In genomic region chr1:225973158-225973557, GRCh38 we compare ENCODE assay signal across 1 cellular context.
TF ChIP-seq lines count a peak whose summit lies in the region.

No MANE protein-coding gene starts in this region.

TF ChIP-seq in K562, 482 proteins besides CTCF, POLR2A, EP300 and RAD21 (continued from another document):
- TF ChIP-seq TCF3 (CRISPR knock-in tag; IDR thresholded peaks at IDR 0.05): peak; percentile 59
- no peak for TF ChIP-seq ZNF23 (CRISPR knock-in tag; IDR thresholded peaks at IDR 0.05)
- TF ChIP-seq FOXA3 (CRISPR knock-in tag; conservative IDR thresholded peaks at IDR 0.05 in 1 of 2, IDR thresholded peaks at IDR 0.05 in 1 of 2): 0 out of 4 replicates have a peak, but pooled peaks of 1 of the 2 experiments have one; percentile 23
- peak in 1 of 2 experiments; percentile 43; a peak in 1 of 4 replicates for TF ChIP-seq RCOR1 (IDR thresholded peaks at IDR 0.05; ENCODE audit: borderline replicate concordance in 1 of 2, low read depth in 2 of 2, low read length in 2 of 2)
- 0 out of 2 replicates have a peak, but pooled peaks have one; percentile 17 for TF ChIP-seq DPF2 (IDR thresholded peaks at IDR 0.05)
- peak; percentile 12; the same call in 1 of the 2 replicates for TF ChIP-seq STAT5A (IDR thresholded peaks at IDR 0.05; ENCODE audit: borderline replicate concordance, low read length)
- peak; percentile 66 for TF ChIP-seq CBFA2T2 (conservative IDR thresholded peaks at IDR 0.05)
- peak; percentile 62 for TF ChIP-seq ARID1B (IDR thresholded peaks at IDR 0.05)
- 0 out of 4 replicates have a peak, but pooled peaks have one; percentile 27 to 47 for TF ChIP-seq FOXK2 (conservative IDR thresholded peaks at IDR 0.05 in 1 of 2, IDR thresholded peaks at IDR 0.05 in 1 of 2; ENCODE audit: low read depth in 2 of 2)
- 0 out of 2 replicates have a peak, but pooled peaks have one; percentile 6 for TF ChIP-seq NFIC (IDR thresholded peaks at IDR 0.05)
- TF ChIP-seq UBTF (IDR thresholded peaks at IDR 0.05; ENCODE audit: borderline replicate concordance in 1 of 2, low read depth in 2 of 2, low read length in 2 of 2): 0 out of 4 replicates have a peak, but pooled peaks of 1 of the 2 experiments have one; percentile 36
- TF ChIP-seq SRSF3 (IDR thresholded peaks at IDR 0.05; ENCODE audit: insufficient read depth, low read length): no peak
- TF ChIP-seq CBFA2T3 (IDR thresholded peaks at IDR 0.05): peak; percentile 71
- 0 out of 2 replicates have a peak, but pooled peaks have one; percentile 5 for TF ChIP-seq ZNF592 (IDR thresholded peaks at IDR 0.05)
- 0 out of 4 replicates have a peak, but pooled peaks of 1 of the 2 experiments have one; percentile 26 for TF ChIP-seq MNT (conservative IDR thresholded peaks at IDR 0.05)
- no peak for TF ChIP-seq PBX2 (CRISPR knock-in tag; IDR thresholded peaks at IDR 0.05; ENCODE audit: low read depth)
- TF ChIP-seq PBX2 (tag; conservative IDR thresholded peaks at IDR 0.05; ENCODE audit: low read depth): no peak
- TF ChIP-seq TRIM25 (IDR thresholded peaks at IDR 0.05; ENCODE audit: borderline replicate concordance): no peak
- peak; percentile 25 for TF ChIP-seq PRDM10 (IDR thresholded peaks at IDR 0.05; ENCODE audit: partially characterized antibody)
- TF ChIP-seq MEIS2 (IDR thresholded peaks at IDR 0.05; ENCODE audit: partially characterized antibody): no peak
- TF ChIP-seq E2F3 (CRISPR knock-in tag; IDR thresholded peaks at IDR 0.05): no peak
- TF ChIP-seq TFAP4 (CRISPR knock-in tag; IDR thresholded peaks at IDR 0.05; ENCODE audit: borderline replicate concordance): peak; percentile 35; the same call in 1 of the 2 replicates
- peak; percentile 45 for TF ChIP-seq TEAD4 (IDR thresholded peaks at IDR 0.05; ENCODE audit: low read length)
- TF ChIP-seq TEAD4 (CRISPR knock-in tag; IDR thresholded peaks at IDR 0.05; ENCODE audit: borderline replicate concordance): no peak
- TF ChIP-seq PHF8 (IDR thresholded peaks at IDR 0.05; ENCODE audit: borderline replicate concordance, low read length): no peak
- TF ChIP-seq MIER1 (IDR thresholded peaks at IDR 0.05; ENCODE audit: low read depth): no peak
